ENCODE assay signal across 8 cellular contexts in the genomic region with DNA sequence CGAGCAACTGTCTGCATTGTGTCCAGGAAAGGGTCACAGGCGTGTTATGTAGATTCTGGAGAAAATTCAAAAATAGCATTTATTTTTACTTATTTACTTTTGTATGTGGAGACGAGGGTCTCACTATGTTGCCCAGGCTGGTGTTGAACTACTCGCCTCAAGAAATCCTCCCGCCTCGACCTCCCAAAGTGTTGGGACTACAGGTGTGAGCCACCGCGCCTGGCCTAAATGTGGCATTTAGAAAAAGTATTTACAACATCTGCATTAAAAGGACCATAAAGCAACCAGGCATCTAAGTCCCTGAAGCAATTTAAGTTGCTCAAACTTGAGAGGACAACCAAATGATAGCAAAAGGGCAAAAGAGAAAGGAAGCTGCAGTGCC. TPM values are rescaled to one million over a fixed set of nuclear protein-coding genes. Genes with fewer than 3 reads are reported as not detected.
DNase-seq lines count a peak whose midpoint lies in the region; ATAC-seq, FAIRE-seq and TF ChIP-seq lines count a peak whose summit lies in the region.

No MANE protein-coding gene starts in this region.

- H3K36me3 ChIP-seq in GM06990 (ENCODE audit: control insufficient read depth, insufficient read depth, low read length) (peaks cover 25% of the 10 kb centered on the region), SJCRH30 (peaks cover 41% of the 10 kb centered on the region), fibroblast of lung (ENCODE audit: control insufficient read depth, insufficient read depth, low read length) (peaks cover 17% of the 10 kb centered on the region), psoas muscle (ENCODE audit: insufficient read depth in 1 of 2, low read depth in 1 of 2) (peaks cover 16 to 50% of the 10 kb centered on the region in 2 donors)

- H3K4me2 ChIP-seq in fibroblast of lung (ENCODE audit: extremely low read depth, insufficient read depth, low read length): peak overlapping the region; percentile 95

- intact Hi-C loops in psoas muscle (cut with DNase I): loop anchor here (2.0 to 5.0 kb wide), 2 partner anchors 130 to 283 kb away; partner anchors contain the start of gene TMEM9B (in 1 of the 2)

- H3K79me2 ChIP-seq in fibroblast of lung (ENCODE audit: control insufficient read depth, insufficient read depth, low read length): peaks cover 43% of the 10 kb centered on the region

- no peak for FAIRE-seq in H54 (lab: Jason Lieb, UNC)

- H3K9me3 ChIP-seq in SJCRH30 (replicated peaks) (no peaks in the 10 kb centered on the region), fibroblast of lung (ENCODE audit: control insufficient read depth, insufficient read depth, low read depth, low read length) (no peaks in the 10 kb centered on the region), psoas muscle (no peaks in the 10 kb centered on the region)

- 0 out of 2 replicates have a peak, but pooled peaks cover 8% of the 10 kb centered on the region for H3K4me1 ChIP-seq in SJCRH30
- peaks cover 6% of the 10 kb centered on the region for H3K4me1 ChIP-seq in fibroblast of lung (ENCODE audit: control insufficient read depth, extremely low read depth, insufficient read depth, low read length)
- peaks cover 17% of the 10 kb centered on the region for H3K4me1 ChIP-seq in psoas muscle

- no peak for DNase-seq in GM06990 (ENCODE audit: extremely low read depth, insufficient read length)
- DNase-seq in SJCRH30: no peak
- no peak for DNase-seq in fibroblast of lung (ENCODE audit: low read depth in 2 of 2)
- no peak for DNase-seq in psoas muscle
- no peak for DNase-seq in H54 (ENCODE audit: insufficient read length, low spot score)

- H3K27ac ChIP-seq in SJCRH30 (peak overlapping the region; percentile 92), fibroblast of lung (ENCODE audit: insufficient read depth, low read length) (peak overlapping the region; percentile 98), psoas muscle (peak overlapping the region; percentile 93)

- H3K9ac ChIP-seq in fibroblast of lung (ENCODE audit: insufficient read depth, low read length): peak overlapping the region; percentile 99

- no peak for TF ChIP-seq CTCF in GM06990 (IDR thresholded peaks at IDR 0.05; ENCODE audit: insufficient read depth, low read length, poor library complexity, severe bottlenecking)
- no peak for TF ChIP-seq CTCF in fibroblast of lung (conservative IDR thresholded peaks at IDR 0.05 in 1 of 2, IDR thresholded peaks at IDR 0.05 in 1 of 2; ENCODE audit: low read depth in 1 of 2, low read length in 2 of 2)
- TF ChIP-seq CTCF in psoas muscle (IDR thresholded peaks at IDR 0.05): no peak

- H3K4me3 ChIP-seq in GM06990 (replicated peaks; ENCODE audit: low read depth, low read length): peak overlapping the region; percentile 98
- peak overlapping the region; percentile 92 for H3K4me3 ChIP-seq in SJCRH30
- H3K4me3 ChIP-seq in fibroblast of lung (replicated peaks in 1 of 4; ENCODE audit: control extremely low read depth in 1 of 4, insufficient read depth in 1 of 4, low read depth in 3 of 4, low read length in 4 of 4): peak overlapping the region; percentile 89 to 100 (median 97)
- peak overlapping the region; percentile 96 for H3K4me3 ChIP-seq in psoas muscle

- no peaks in the 10 kb centered on the region for H4K20me1 ChIP-seq in fibroblast of lung (ENCODE audit: control insufficient read depth, extremely low read depth, insufficient read depth, low read length)

- H3K27me3 ChIP-seq in GM06990 (replicated peaks; ENCODE audit: control insufficient read depth, insufficient read depth, low read length) (no peaks in the 10 kb centered on the region), SJCRH30 (no peaks in the 10 kb centered on the region), fibroblast of lung (ENCODE audit: control insufficient read depth, insufficient read depth, low read length) (no peaks in the 10 kb centered on the region), psoas muscle (ENCODE audit: insufficient read depth in 3 of 3, low read length in 2 of 3) (no peaks in the 10 kb centered on the region)

- peak in 1 of 4 donors; percentile 3 for ATAC-seq in psoas muscle
- no peak for ATAC-seq in GM21381 (IDR thresholded peaks at IDR 0.05; ENCODE audit: unreplicated experiment)
- no peak for ATAC-seq in HG03025 (IDR thresholded peaks at IDR 0.05; ENCODE audit: low FRiP score, unreplicated experiment)
- ATAC-seq in HG02973 (IDR thresholded peaks at IDR 0.05; ENCODE audit: unreplicated experiment): no peak

- no peak for TF ChIP-seq POLR2A in H54 (IDR thresholded peaks at IDR 0.05; ENCODE audit: low read depth, low read length)

- no peak overlapping the region for H2AFZ ChIP-seq in fibroblast of lung (ENCODE audit: low read length)

- WGBS in psoas muscle, 3 donors: 44 to 56% (median 48%) methylated on average over 8 of the region's 8 CpGs

RNA-seq across cellular contexts. Expression of gene TRIM66, which starts 0.6 kb away (rescaled TPM):
- total RNA-seq in SJCRH30 (2014; rRNA removed; shearing (Covaris generic)): 2.0 and 3.5 TPM in 2 replicates
- 5.6 and 13.7 TPM in 2 replicates for total RNA-seq in fibroblast of lung
- polyA plus RNA-seq in fibroblast of lung: 2.5 and 3.9 TPM in 2 replicates
- polyA plus RNA-seq in fibroblast of lung (2012): 1.5 and 1.6 TPM in 2 replicates
- 2.0 and 2.7 TPM in 2 replicates for polyA minus RNA-seq in fibroblast of lung (ENCODE audit: low replicate concordance)
- total RNA-seq in psoas muscle: 1 to 10 TPM; 2.0 to 3.9 (median 3.5) TPM
- polyA plus RNA-seq in psoas muscle: 1 to 10 TPM in 1 of 3 donors, under 1 TPM in 2; 0.46 to 1.4 (median 0.69) TPM

RNA-seq across cellular contexts. Expression of gene RPL27A, which starts 0.8 kb away (rescaled TPM):
- 1,468 and 1,571 TPM in 2 replicates for total RNA-seq in SJCRH30 (2014; rRNA removed; shearing (Covaris generic))
- total RNA-seq in fibroblast of lung (1,035 and 1,237 TPM in 2 replicates), psoas muscle (100 to 1,000 TPM; 308 to 673 (median 565) TPM)
- polyA plus RNA-seq in fibroblast of lung (874 and 1,114 TPM in 2 replicates), psoas muscle (1,000 to 10,000 TPM; 1,443 to 2,060 (median 1,904) TPM)
- polyA plus RNA-seq in fibroblast of lung (2012): 1,974 and 2,490 TPM in 2 replicates
- polyA minus RNA-seq in fibroblast of lung (ENCODE audit: low replicate concordance): 125 and 220 TPM in 2 replicates
